ENCODE assay signal across 7 cellular contexts in genomic region chr20:1895674-1896496, GRCh38. TPM values are rescaled to one million over a fixed set of nuclear protein-coding genes. Genes with fewer than 3 reads are reported as not detected.
DNase-seq lines count a peak whose midpoint lies in the region; ATAC-seq, FAIRE-seq and TF ChIP-seq lines count a peak whose summit lies in the region.

No MANE protein-coding gene starts in this region.

- H3K4me1 ChIP-seq in HUES64 (ENCODE audit: insufficient read depth, low read length): peaks cover 5% of the 10 kb centered on the region; the same call in 1 of the 2 replicates
- H3K4me1 ChIP-seq in adrenal gland (replicated peaks in 1 of 2): peaks cover 14 to 66% of the 10 kb centered on the region in 2 donors
- H3K4me1 ChIP-seq in iPS-18a (ENCODE audit: control insufficient read depth, low read depth, low read length): peaks cover 18% of the 10 kb centered on the region
- peaks cover 0 to 3% of the 10 kb centered on the region in 2 donors for H3K4me1 ChIP-seq in small intestine (ENCODE audit: control insufficient read depth in 2 of 2, insufficient read depth in 1 of 2, low read depth in 1 of 2, low read length in 1 of 2)

- no peak for TF ChIP-seq CTCF in adrenal gland (IDR thresholded peaks at IDR 0.05)

- intact Hi-C loops in adrenal gland (cut with DNase I): loop anchor here in 1 of 2 donors (10.0 kb wide), 1 partner anchor 49 kb away; no protein-coding TSS in a partner anchor

- H3K4me3 ChIP-seq in HUES64 (ENCODE audit: low read length) (peak overlapping the region; percentile 67), adrenal gland (peak overlapping the region in 3 of 4 donors; percentile 42 to 94 (median 70)), iPS-18a (ENCODE audit: low read length) (peak overlapping the region; percentile 78), small intestine (ENCODE audit: low read depth in 1 of 2, low read length in 2 of 2) (peak overlapping the region; percentile 47 to 77)

- ATAC-seq in HG02970 (IDR thresholded peaks at IDR 0.05; ENCODE audit: low FRiP score, unreplicated experiment) (no peak), GM21360 (IDR thresholded peaks at IDR 0.05; ENCODE audit: unreplicated experiment) (no peak)

- no peak for FAIRE-seq in small intestine (lab: Jason Lieb, UNC)
- FAIRE-seq in GM19239 (lab: Jason Lieb, UNC): no peak

- no peak overlapping the region for H3K27ac ChIP-seq in HUES64 (ENCODE audit: low read depth, low read length)
- H3K27ac ChIP-seq in adrenal gland: peak overlapping the region; percentile 75 to 99 (median 91)
- H3K27ac ChIP-seq in iPS-18a (ENCODE audit: low read length): no peak overlapping the region
- H3K27ac ChIP-seq in small intestine (ENCODE audit: low read depth in 1 of 2, low read length in 1 of 2): peak overlapping the region; percentile 52 to 77

- H3K36me3 ChIP-seq in HUES64 (ENCODE audit: insufficient read depth, low read length) (no peaks in the 10 kb centered on the region), adrenal gland (replicated peaks in 1 of 2) (no peaks in the 10 kb centered on the region), iPS-18a (ENCODE audit: control insufficient read depth, low read depth, low read length) (no peaks in the 10 kb centered on the region), small intestine (ENCODE audit: control insufficient read depth in 2 of 2, insufficient read depth in 2 of 2, low read length in 2 of 2) (no peaks in the 10 kb centered on the region)

- peak in 1 of 2 donors; percentile 10 for TF ChIP-seq POLR2A in adrenal gland (IDR thresholded peaks at IDR 0.05)

- 6% methylated on average over 24 of the region's 24 CpGs for WGBS in HUES64
- WGBS in adrenal gland, 4 donors: 12 to 24% (median 18%) methylated on average over 18 to 24 of the region's 24 CpGs
- 16 to 23% (median 21%) methylated on average over 20 to 24 of the region's 24 CpGs for WGBS in small intestine, 3 donors

- H3K27me3 ChIP-seq in HUES64 (ENCODE audit: insufficient read depth, low read length) (peaks cover 36% of the 10 kb centered on the region), adrenal gland (no peaks in the 10 kb centered on the region), iPS-18a (ENCODE audit: control insufficient read depth, insufficient read depth, low read length) (peaks cover 44% of the 10 kb centered on the region), small intestine (ENCODE audit: control insufficient read depth in 2 of 2, insufficient read depth in 2 of 2, low read length in 2 of 2) (peaks cover 0 to 4% of the 10 kb centered on the region in 2 donors)

- DNase-seq in adrenal gland: peak in 5 of 7 donors; percentile 50 to 76 (median 56)
- DNase-seq in small intestine: peak; percentile 61
- DNase-seq in GM19239 (ENCODE audit: insufficient read length, low spot score): no peak

- H3K9ac ChIP-seq in HUES64 (ENCODE audit: low read depth, low read length): peak overlapping the region; percentile 36; the same call in 1 of the 2 replicates
- peak overlapping the region; percentile 33 for H3K9ac ChIP-seq in iPS-18a (ENCODE audit: low read length)

- H3K9me3 ChIP-seq in HUES64 (ENCODE audit: insufficient read depth, low read depth, low read length): no peaks in the 10 kb centered on the region
- H3K9me3 ChIP-seq in adrenal gland (replicated peaks in 1 of 3): no peaks in the 10 kb centered on the region
- H3K9me3 ChIP-seq in iPS-18a (ENCODE audit: control insufficient read depth, low read depth, low read length): no peaks in the 10 kb centered on the region
- H3K9me3 ChIP-seq in small intestine (ENCODE audit: control insufficient read depth, low read depth): no peaks in the 10 kb centered on the region

RNA-seq across cellular contexts. Expression of gene SIRPA, which starts 0.7 kb away (rescaled TPM):
- 5.5 TPM for polyA plus RNA-seq in HUES64 (2013, experiment 1 of 2)
- polyA plus RNA-seq in HUES64 (2013, experiment 2 of 2): 7.3 TPM
- total RNA-seq in adrenal gland: 100 to 1,000 TPM in 1 of 8 donors, 10 to 100 TPM in 7; 48.9 to 102 (median 73.1) TPM
- polyA plus RNA-seq in adrenal gland (10 to 100 TPM; 32.3 to 81.8 (median 40.4) TPM), small intestine (10 to 100 TPM; 11.4 to 27.0 (median 17.8) TPM)

Comparison
In these comparisons a context has a peak if more than half of its experiments do, and no peak if none do; other contexts are left out.
1. H3K27ac ChIP-seq: peak in adrenal gland (5 of 5) and small intestine (2 of 2); none in HUES64 (single experiment) and iPS-18a (single experiment).
2. Peak in every context shown above with its lines, with median percentiles within 50 percentile points of each other: H3K4me3 ChIP-seq.